ENCODE assay signal across 11 cellular contexts in genomic region chr2:201854221-201854801, GRCh38.
DNase-seq lines count a peak whose midpoint lies in the region; ATAC-seq lines count a peak whose summit lies in the region.
"Had no signal": no experiment of that assay in that cellular context is flagged by ENCODE, and none has a peak within 500 bp of the region (broad histone marks: within the 10 kb centered on the region; RNA-seq: fewer than 3 reads in every experiment).

No MANE protein-coding gene starts in this region.

- H2AFZ ChIP-seq in ACC112 (ENCODE audit: low read length, unreplicated experiment) = peak overlapping the region; percentile 37

- no peaks in the 10 kb centered on the region for H3K9me3 ChIP-seq in adipocyte (ENCODE audit: control insufficient read depth, low read length)
- H3K9me3 ChIP-seq: vagina had no signal

- DNase-seq in HS-27A (ENCODE audit: low read depth) (peak; percentile 87), adipocyte (ENCODE audit: low read depth) (peak; percentile 96), iris pigment epithelial cell (ENCODE audit: low read depth) (peak; percentile 99), NCI-H748 treated with DMSO at 0.1 percent for 48 hours (lab: John Stamatoyannopoulos, UW) (no peak), NCI-H510A (lab: John Stamatoyannopoulos, UW) (no peak), OCI-M2 (lab: John Stamatoyannopoulos, UW; ENCODE audit: unreplicated experiment) (no peak)
- DNase-seq: Kasumi-1 had no signal

- ATAC-seq in GM21786 (IDR thresholded peaks at IDR 0.05; ENCODE audit: unreplicated experiment) = no peak

- H3K27me3 ChIP-seq in ACC112 (ENCODE audit: insufficient read depth, low read length) (no peaks in the 10 kb centered on the region), adipocyte (replicated peaks; ENCODE audit: control insufficient read depth, insufficient read depth, low read length) (no peaks in the 10 kb centered on the region)
- H3K27me3 ChIP-seq: vagina had no signal

- H3K36me3 ChIP-seq in ACC112 (ENCODE audit: insufficient read depth, low read length) = no peaks in the 10 kb centered on the region
- no peaks in the 10 kb centered on the region for H3K36me3 ChIP-seq in adipocyte (ENCODE audit: control insufficient read depth, insufficient read depth, low read length, severe bottlenecking)
- H3K36me3 ChIP-seq: vagina had no signal

- no peak overlapping the region for H3K9ac ChIP-seq in adipocyte (ENCODE audit: low read length)

- H3K4me3 ChIP-seq in ACC112 (ENCODE audit: low read depth, low read length) (peak overlapping the region; percentile 4; the same call in 1 of the 2 replicates), adipocyte (ENCODE audit: low read length) (no peak overlapping the region)
- H3K4me3 ChIP-seq: vagina had no signal

- peak overlapping the region; percentile 86 for H3K27ac ChIP-seq in ACC112 (ENCODE audit: low read depth, low read length)
- H3K27ac ChIP-seq: vagina, VCaP had no signal

- H3K4me1 ChIP-seq in ACC112 (ENCODE audit: control insufficient read depth, insufficient read depth, low read length, unreplicated experiment) (peaks cover 34% of the 10 kb centered on the region), adipocyte (ENCODE audit: control insufficient read depth, insufficient read depth, low read length) (peaks cover 9% of the 10 kb centered on the region)
- H3K4me1 ChIP-seq: vagina had no signal

- no peaks in the 10 kb centered on the region for H3K79me2 ChIP-seq in ACC112 (ENCODE audit: control insufficient read depth, insufficient read depth, low read length, unreplicated experiment)

Comparison
In these comparisons a context has a peak if more than half of its experiments do, and no peak if none do; other contexts are left out.
1. DNase-seq: peak in HS-27A (single experiment), adipocyte (single experiment) and iris pigment epithelial cell (single experiment); none in NCI-H748 treated with DMSO at 0.1 percent for 48 hours (single experiment), NCI-H510A (single experiment) and OCI-M2 (single experiment).